15 cellular contexts compared by ENCODE assay signal in the genomic region with DNA sequence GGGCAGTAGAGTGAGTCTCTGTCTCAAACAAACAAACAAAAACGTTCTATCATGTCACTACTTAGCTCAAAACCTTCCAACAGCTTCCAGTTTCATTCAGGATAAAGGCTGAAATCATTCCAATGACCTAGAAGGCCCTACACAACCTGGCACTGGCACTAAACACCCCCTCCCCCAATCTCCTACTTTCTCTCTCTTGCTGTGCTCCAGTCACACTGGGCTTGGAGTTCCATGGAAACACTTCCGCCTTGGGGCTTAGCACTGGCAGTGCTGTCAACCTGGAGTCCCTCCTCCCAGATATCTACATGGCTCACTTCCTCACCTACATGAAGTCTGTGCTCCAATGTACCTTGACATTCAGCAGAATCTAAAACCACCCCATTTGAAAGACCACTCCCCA.
DNase-seq lines count a peak whose midpoint lies in the region; ATAC-seq, FAIRE-seq and TF ChIP-seq lines count a peak whose summit lies in the region.
"Had no signal": no experiment of that assay in that cellular context is flagged by ENCODE, and none has a peak within 500 bp of the region (broad histone marks: within the 10 kb centered on the region; RNA-seq: fewer than 3 reads in every experiment).

No MANE protein-coding gene starts in this region.

- H2AK5ac ChIP-seq in H1 (ENCODE audit: low read depth, low read length) = no peak overlapping the region

- POLR2A ChIA-PET in H1 (lab: Charles Lee; ENCODE audit: partially characterized antibody) = interaction anchor here (1.6 to 12.9 kb wide), 2 partner anchors 21 to 65 kb away, joined by 7 to 474 read pairs; a partner anchor contains a TSS

- no peak overlapping the region for H3K23ac ChIP-seq in H1 (ENCODE audit: insufficient read length)

- no peak overlapping the region for H3K4me2 ChIP-seq in H1 (ENCODE audit: insufficient read depth in 1 of 2, low read depth in 2 of 2, low read length in 2 of 2)
- H3K4me2 ChIP-seq: BLaER1 had no signal

- H2BK20ac ChIP-seq in H1 (ENCODE audit: low read length) = peak overlapping the region; percentile 80; the same call in 1 of the 2 replicates

- H3K4me3 Mint-ChIP-seq in T-helper 17 cell = no peak overlapping the region
- H3K4me3 Mint-ChIP-seq: CD8-positive, alpha-beta memory T cell had no signal

- H2AFZ ChIP-seq in H1 (ENCODE audit: low read length) = no peak overlapping the region

- no peak overlapping the region for H3K14ac ChIP-seq in H1 (ENCODE audit: insufficient read length)

- no peak overlapping the region for H2BK15ac ChIP-seq in H1 (ENCODE audit: low read length)

- H3K23me2 ChIP-seq in H1 (ENCODE audit: low read depth, low read length) = no peaks in the 10 kb centered on the region

- H2BK5ac ChIP-seq in H1 (ENCODE audit: low read depth, low read length) = peak overlapping the region; percentile 47; the same call in 1 of the 2 replicates

- no peak overlapping the region for H3K18ac ChIP-seq in H1 (ENCODE audit: extremely low read depth, low read length)

- DNase-seq in HTR-8/SVneo (ENCODE audit: insufficient read length, low spot score) (no peak), H1 (ENCODE audit: low read depth in 1 of 2, low spot score in 2 of 2) (no peak), mesenteric fat pad (ENCODE audit: low spot score) (peak; percentile 41), ACHN (no peak), T-helper 17 cell (no peak), adrenal gland (no peak), NCI-H2107 (lab: John Stamatoyannopoulos, UW) (no peak)
- DNase-seq: CD8-positive, alpha-beta memory T cell; HCEC 1CT; NCI-H187 treated with DMSO at 0.1 percent for 48 hours; Peyer's patch had no signal

- H2BK120ac ChIP-seq in H1 (replicated peaks; ENCODE audit: low read depth, low read length) = no peak overlapping the region

- no peak for ATAC-seq in T-helper 17 cell
- ATAC-seq: GM12878 had no signal

- TF ChIP-seq RAD21 in H1 (IDR thresholded peaks at IDR 0.05 in 1 of 2, conservative IDR thresholded peaks at IDR 0.05 in 1 of 2; ENCODE audit: low read depth in 2 of 2, low read length in 2 of 2) = peak in 1 of 2 experiments; percentile 26; a peak in 1 of 4 replicates

- H3K56ac ChIP-seq in H1 (replicated peaks; ENCODE audit: insufficient read length, low read depth, low read length) = no peak overlapping the region

- no peak overlapping the region for H3K27ac Mint-ChIP-seq in T-helper 17 cell
- H3K27ac Mint-ChIP-seq: CD8-positive, alpha-beta memory T cell had no signal

- no peaks in the 10 kb centered on the region for H4K20me1 ChIP-seq in H1 (replicated peaks in 1 of 2; ENCODE audit: control insufficient read depth in 1 of 2, insufficient read depth in 2 of 2, low read length in 2 of 2)
- H4K20me1 ChIP-seq: BLaER1 had no signal

- in situ Hi-C loops in ACHN (cut with HindIII; ENCODE audit: low pct_ligation_motif_present, low pct_unique_long_range_greater_than_20kb, low sequenced_read_pairs) = no loop called here

- no peak overlapping the region for H3K4ac ChIP-seq in H1 (replicated peaks; ENCODE audit: insufficient read length, low read depth, low read length)

- no peak overlapping the region for H4K8ac ChIP-seq in H1 (ENCODE audit: extremely low read depth, insufficient read depth, low read length)

- H3K27ac ChIP-seq in C4-2B = peak overlapping the region; percentile 74
- H3K27ac ChIP-seq in H1 (ENCODE audit: low read depth, low read length) = no peak overlapping the region
- no peak overlapping the region for H3K27ac ChIP-seq in adrenal gland
- H3K27ac ChIP-seq: BLaER1, Peyer's patch, SJSA1 had no signal

- no peak for TF ChIP-seq CTCF in C4-2B (conservative IDR thresholded peaks at IDR 0.05)
- no peak for TF ChIP-seq CTCF in H1 (IDR thresholded peaks at IDR 0.05; ENCODE audit: control extremely low read depth in 1 of 3, insufficient read depth in 1 of 3, low read depth in 1 of 3, low read length in 3 of 3)
- no peak for TF ChIP-seq CTCF in adrenal gland (IDR thresholded peaks at IDR 0.05)

- H4K5ac ChIP-seq in H1 (ENCODE audit: insufficient read length, low read depth, low read length) = no peak overlapping the region

- no peak for TF ChIP-seq EP300 in H1 (IDR thresholded peaks at IDR 0.05; ENCODE audit: borderline replicate concordance in 1 of 2, low read depth in 2 of 2, low read length in 2 of 2)

- H3K36me3 Mint-ChIP-seq in T-helper 17 cell (ENCODE audit: low read depth) = no peaks in the 10 kb centered on the region

- peaks cover 2% of the 10 kb centered on the region for H3K4me1 Mint-ChIP-seq in T-helper 17 cell
- H3K4me1 Mint-ChIP-seq: CD8-positive, alpha-beta memory T cell had no signal

- FAIRE-seq in HTR-8/SVneo (lab: Jason Lieb, UNC) (peak; percentile 28), H1 (lab: Jason Lieb, UNC) (no peak)
- FAIRE-seq: GM12878 had no signal

- no peaks in the 10 kb centered on the region for H3K79me1 ChIP-seq in H1 (ENCODE audit: low read depth, low read length)

- no peak overlapping the region for H3K4me3 ChIP-seq in H1 (ENCODE audit: extremely low read depth in 1 of 4, insufficient read depth in 2 of 4, low read depth in 3 of 4, low read length in 4 of 4)
- H3K4me3 ChIP-seq in adrenal gland = no peak overlapping the region
- H3K4me3 ChIP-seq: BLaER1, GM12878, Peyer's patch, SJSA1 had no signal

- H3K27me3 ChIP-seq in H1 (replicated peaks in 1 of 4; ENCODE audit: control insufficient read depth in 3 of 4, extremely low read depth in 1 of 4, insufficient read depth in 3 of 4, low read length in 3 of 4) = no peaks in the 10 kb centered on the region
- H3K27me3 ChIP-seq in adrenal gland = no peaks in the 10 kb centered on the region
- H3K27me3 ChIP-seq: BLaER1, Peyer's patch, SJSA1 had no signal

- CTCF ChIA-PET in H1 (lab: Charles Lee; ENCODE audit: partially characterized antibody) = interaction anchor here (0.6 to 3.2 kb wide), 4 partner anchors 12 to 39 kb away, joined by 3 to 19 read pairs (median 3); no protein-coding TSS in a partner anchor

- H3K4me1 ChIP-seq in H1 (replicated peaks in 1 of 4; ENCODE audit: control insufficient read depth in 3 of 4, insufficient read depth in 4 of 4, low read length in 3 of 4) = peaks cover 6 to 16% (median 11%) of the 10 kb centered on the region in 4 experiments; a peak in 5 of 7 replicates
- H3K4me1 ChIP-seq in adrenal gland (replicated peaks in 1 of 2) = no peaks in the 10 kb centered on the region
- H3K4me1 ChIP-seq: BLaER1, Peyer's patch had no signal

- TF ChIP-seq POLR2A in H1 (IDR thresholded peaks at IDR 0.05; ENCODE audit: control extremely low read depth in 1 of 2, low read depth in 2 of 2, low read length in 2 of 2) (no peak), adrenal gland (IDR thresholded peaks at IDR 0.05) (no peak)

- H3K9me3 ChIP-seq in H1 (ENCODE audit: insufficient read depth in 2 of 2, low read depth in 1 of 2, low read length in 1 of 2) = no peaks in the 10 kb centered on the region
- no peaks in the 10 kb centered on the region for H3K9me3 ChIP-seq in T-helper 17 cell (ENCODE audit: control insufficient read depth, low read length, poor library complexity, severe bottlenecking)
- no peaks in the 10 kb centered on the region for H3K9me3 ChIP-seq in adrenal gland (replicated peaks in 1 of 3)
- H3K9me3 ChIP-seq: BLaER1, Peyer's patch, SJSA1 had no signal

- H3K9ac ChIP-seq in H1 (replicated peaks in 1 of 4; ENCODE audit: extremely low read depth in 1 of 4, low read depth in 3 of 4, low read length in 3 of 4) = no peak overlapping the region
- H3K9ac ChIP-seq: BLaER1 had no signal

- H3K27me3 Mint-ChIP-seq in T-helper 17 cell = peaks cover 15% of the 10 kb centered on the region

- peak overlapping the region; percentile 47 for H4K91ac ChIP-seq in H1 (replicated peaks; ENCODE audit: insufficient read length, low read length)

- intact Hi-C loops in adrenal gland (cut with DNase I) = no loop called here

- H3K36me3 ChIP-seq in H1 (ENCODE audit: control insufficient read depth in 2 of 4, insufficient read depth in 4 of 4, low read length in 3 of 4) (no peaks in the 10 kb centered on the region), adrenal gland (replicated peaks in 1 of 2) (peaks cover 0 to 31% of the 10 kb centered on the region in 2 donors)

- H3K79me2 ChIP-seq in H1 (ENCODE audit: control insufficient read depth in 1 of 2, insufficient read depth in 2 of 2, low read length in 2 of 2) = no peaks in the 10 kb centered on the region

- H2BK12ac ChIP-seq in H1 (ENCODE audit: low read depth, low read length) = peak overlapping the region; percentile 85

- 79% methylated on average over 2 of the region's 2 CpGs; no CpG with 5 or more reads in 1 of the 2 experiments for WGBS in H1 (ENCODE audit: extremely low coverage in 1 of 2, insufficient coverage in 1 of 2, insufficient read length in 1 of 2, insufficient replicate concordance in 2 of 2, low coverage in 1 of 2, low lambda C conversion rate in 2 of 2, missing lambda C conversion rate in 1 of 2), 2 experiments
- WGBS in adrenal gland, 4 donors = 69 to 77% (median 71%) methylated on average over 2 of the region's 2 CpGs

TF ChIP-seq in H1, 55 proteins besides CTCF, POLR2A, EP300 and RAD21:
- TF ChIP-seq POLR2AphosphoS5 (IDR thresholded peaks at IDR 0.05; ENCODE audit: low read depth, low read length) (no peak), TEAD4 (IDR thresholded peaks at IDR 0.05; ENCODE audit: low read depth, low read length) (no peak), FOSL1 (IDR thresholded peaks at IDR 0.05; ENCODE audit: insufficient read depth, low read depth, low read length) (no peak), CBX5 (IDR thresholded peaks at IDR 0.05; ENCODE audit: low read depth, low read length) (no peak), SIRT6 (IDR thresholded peaks at IDR 0.05; ENCODE audit: low read length) (no peak), JUND (IDR thresholded peaks at IDR 0.05; ENCODE audit: low read length) (no peak), RNF2 (IDR thresholded peaks at IDR 0.05; ENCODE audit: borderline replicate concordance, low read depth, low read length, missing control alignments, poor library complexity, severe bottlenecking) (no peak), EGR1 (IDR thresholded peaks at IDR 0.05; ENCODE audit: borderline replicate concordance, low read depth, low read length) (no peak), HDAC2 (IDR thresholded peaks at IDR 0.05; ENCODE audit: borderline replicate concordance in 1 of 2, low read depth in 2 of 2, low read length in 2 of 2) (no peak), CEBPB (IDR thresholded peaks at IDR 0.05; ENCODE audit: low read depth, low read length) (no peak), ASH2L (IDR thresholded peaks at IDR 0.05; ENCODE audit: low read length) (no peak), TAF1 (IDR thresholded peaks at IDR 0.05; ENCODE audit: low read depth, low read length) (no peak), ZNF274 (IDR thresholded peaks at IDR 0.05; ENCODE audit: borderline replicate concordance, extremely low read depth, low read length) (no peak)
- TF ChIP-seq, protein P1, sequence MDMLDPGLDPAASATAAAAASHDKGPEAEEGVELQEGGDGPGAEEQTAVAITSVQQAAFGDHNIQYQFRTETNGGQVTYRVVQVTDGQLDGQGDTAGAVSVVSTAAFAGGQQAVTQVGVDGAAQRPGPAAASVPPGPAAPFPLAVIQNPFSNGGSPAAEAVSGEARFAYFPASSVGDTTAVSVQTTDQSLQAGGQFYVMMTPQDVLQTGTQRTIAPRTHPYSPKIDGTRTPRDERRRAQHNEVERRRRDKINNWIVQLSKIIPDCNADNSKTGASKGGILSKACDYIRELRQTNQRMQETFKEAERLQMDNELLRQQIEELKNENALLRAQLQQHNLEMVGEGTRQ (IDR thresholded peaks at IDR 0.05; ENCODE audit: low read length) = no peak
TF ChIP-seq in H1: peak in this region for 0.
